8 cellular contexts compared by ENCODE assay signal in the genomic region with DNA sequence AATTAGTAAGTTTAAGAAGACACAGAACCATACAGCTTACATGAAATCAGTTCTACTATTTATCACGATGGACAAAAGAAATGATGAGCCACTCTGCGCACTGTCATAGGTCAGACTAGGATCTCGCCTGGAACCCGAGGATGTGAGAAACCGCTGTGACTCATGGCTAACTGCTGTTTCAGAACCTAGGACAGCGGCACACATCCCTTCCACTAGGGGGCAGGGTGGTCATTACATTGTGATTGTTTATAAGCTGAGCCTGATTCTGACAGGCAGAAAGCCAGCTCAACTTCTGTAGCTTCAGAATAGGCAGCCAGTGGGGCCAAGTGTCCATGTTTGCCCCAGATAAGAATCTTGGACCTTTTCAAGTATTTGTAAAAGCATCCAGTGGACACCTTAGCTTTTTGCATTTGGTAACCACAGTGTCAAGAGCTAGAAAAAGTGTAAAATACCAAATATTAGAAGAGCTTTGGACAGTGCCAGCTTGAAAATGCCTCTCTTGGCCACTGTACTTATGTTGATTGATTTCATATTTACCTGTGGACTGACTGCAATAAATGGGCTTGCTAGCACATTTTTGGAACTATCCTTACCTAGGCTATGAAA.
DNase-seq lines count a peak whose midpoint lies in the region; ATAC-seq and TF ChIP-seq lines count a peak whose summit lies in the region.

No MANE protein-coding gene starts in this region.

- ATAC-seq in GM18870 (IDR thresholded peaks at IDR 0.05; ENCODE audit: unreplicated experiment), result peak; percentile 96
- ATAC-seq in HG03095 (IDR thresholded peaks at IDR 0.05; ENCODE audit: unreplicated experiment), result peak; percentile 98

- peak; percentile 55 for DNase-seq in AG09319 (ENCODE audit: extremely low read depth, low read depth)
- peak; percentile 65 for DNase-seq in NCI-H2227 (lab: John Stamatoyannopoulos, UW; ENCODE audit: unreplicated experiment)
- DNase-seq in activated CD4-positive, CD25-positive, alpha-beta regulatory T cell (lab: John Stamatoyannopoulos, UW), result peak; percentile 35 to 74 (median 46)
- DNase-seq in central memory CD4-positive, alpha-beta T cell, result peak; percentile 52
- peak; percentile 64 for DNase-seq in kidney glomerular epithelial cell (lab: John Stamatoyannopoulos, UW)
- DNase-seq in stimulated activated CD4-positive, alpha-beta T cell treated with anti-CD3 and anti-CD28 coated beads, Interleukin-4, amount 100 ng/mL, for 1 hour, result peak; percentile 75

- peak; percentile 97 for TF ChIP-seq CTCF in AG09319 (IDR thresholded peaks at IDR 0.05; ENCODE audit: low read depth, low read length)

Comparison
In these comparisons a context has a peak if more than half of its experiments do, and no peak if none do; other contexts are left out.
1. Peak in every context shown above with its lines: DNase-seq and ATAC-seq.